In the genomic region with DNA sequence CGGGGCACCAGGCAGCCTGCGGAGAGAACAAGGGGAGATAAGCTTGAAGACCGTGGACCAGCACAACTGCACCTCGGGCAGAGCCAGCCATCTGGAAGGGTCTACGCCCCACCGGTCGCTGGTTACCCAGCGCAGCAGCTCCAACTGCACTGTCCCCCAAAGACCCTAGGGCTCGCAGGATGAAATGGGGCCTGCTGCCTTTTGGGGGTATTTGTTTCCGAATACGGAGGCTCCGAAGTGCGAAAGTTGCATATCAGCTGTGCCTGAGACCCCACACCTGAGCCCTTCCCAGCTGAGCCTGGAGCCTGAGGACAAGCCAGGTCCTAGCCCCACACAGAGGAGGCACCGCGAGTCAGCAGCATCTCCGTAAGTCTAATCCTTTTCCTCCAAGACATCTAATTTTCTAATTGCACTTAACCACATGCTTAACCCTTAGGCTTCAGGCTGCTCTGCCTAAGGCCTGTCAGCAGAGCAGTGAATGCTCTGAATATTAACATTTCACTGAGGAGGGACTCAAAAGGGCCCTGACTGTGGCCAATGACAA, we compare ENCODE assay signal across 8 cellular contexts. TPM values are rescaled to one million over a fixed set of nuclear protein-coding genes. Genes with fewer than 3 reads are reported as not detected.
DNase-seq lines count a peak whose midpoint lies in the region; ATAC-seq, FAIRE-seq and TF ChIP-seq lines count a peak whose summit lies in the region.
"Had no signal": no experiment of that assay in that cellular context is flagged by ENCODE, and none has a peak within 500 bp of the region (broad histone marks: within the 10 kb centered on the region; RNA-seq: fewer than 3 reads in every experiment).

No MANE protein-coding gene starts in this region.

- H3K9me3 ChIP-seq in K562 (replicated peaks; ENCODE audit: control insufficient read depth, insufficient read depth, low read depth, low read length), result no peaks in the 10 kb centered on the region

- 0 out of 2 replicates have a peak overlapping the region, but pooled peaks have one; percentile 95 for H3K4me2 ChIP-seq in K562 (ENCODE audit: insufficient read depth, low read length)

- no TSS peak for BruUV-seq in K562 (replicated peaks; lab: Mats Ljungman, UMichigan)

- no peak for ATAC-seq in K562
- no peak for ATAC-seq in stimulated activated effector memory CD8-positive, alpha-beta T cell treated with anti-CD3 and anti-CD28 coated beads, Interleukin-12 subunit alpha, Interleukin-12 subunit beta, amount 100 ng/mL, for 72 hours
- ATAC-seq in HG03175 (IDR thresholded peaks at IDR 0.05; ENCODE audit: unreplicated experiment), result no peak

- peaks cover 4% of the 10 kb centered on the region; the same call in 1 of the 2 replicates for H4K20me1 ChIP-seq in K562 (replicated peaks; ENCODE audit: control insufficient read depth, insufficient read depth, low read length)

- H3K9me1 ChIP-seq in K562 (ENCODE audit: control insufficient read depth, insufficient read depth, low read length), result no peaks in the 10 kb centered on the region

- peaks cover 20% of the 10 kb centered on the region for H3K36me3 Mint-ChIP-seq in stimulated activated effector memory CD8-positive, alpha-beta T cell treated with anti-CD3 and anti-CD28 coated beads, Interleukin-12 subunit alpha, Interleukin-12 subunit beta, amount 100 ng/mL, for 72 hours
- H3K36me3 Mint-ChIP-seq in activated CD4-positive, alpha-beta memory T cell treated with anti-CD3 and anti-CD28 coated beads for 36 hours, result no peaks in the 10 kb centered on the region

- no peak for FAIRE-seq in K562 (lab: Jason Lieb, UNC)
- FAIRE-seq: colon had no signal

- 91% methylated on average over 13 of the region's 16 CpGs for WGBS in K562 (ENCODE audit: insufficient coverage, low coverage, missing lambda C conversion rate)

- TF ChIP-seq POLR2A in K562 (conservative IDR thresholded peaks at IDR 0.05), result no peak

- peaks cover 47% of the 10 kb centered on the region for H3K79me2 ChIP-seq in K562 (ENCODE audit: control insufficient read depth, insufficient read depth, low read length)

- H3K4me1 Mint-ChIP-seq in stimulated activated effector memory CD8-positive, alpha-beta T cell treated with anti-CD3 and anti-CD28 coated beads, Interleukin-12 subunit alpha, Interleukin-12 subunit beta, amount 100 ng/mL, for 72 hours, result peaks cover 38% of the 10 kb centered on the region
- H3K4me1 Mint-ChIP-seq in activated CD4-positive, alpha-beta memory T cell treated with anti-CD3 and anti-CD28 coated beads for 36 hours (ENCODE audit: low read depth), result peaks cover 21% of the 10 kb centered on the region

- peaks cover 15% of the 10 kb centered on the region for H3K27me3 Mint-ChIP-seq in activated CD4-positive, alpha-beta memory T cell treated with anti-CD3 and anti-CD28 coated beads for 36 hours

- POLR2A ChIA-PET in K562 (lab: Yijun Ruan, JAX), result interaction anchor here (0.8 to 4.5 kb wide), 3 partner anchors 11 to 35 kb away, joined by 3 to 20 read pairs (median 3); no protein-coding TSS in a partner anchor
- POLR2A ChIA-PET in activated CD4-positive, alpha-beta memory T cell treated with anti-CD3 and anti-CD28 coated beads for 36 hours (lab: Charles Lee), result no interaction called here

- no peak overlapping the region for H2AFZ ChIP-seq in K562 (ENCODE audit: low read depth, low read length)

- H3K4me1 ChIP-seq in K562 (replicated peaks in 1 of 2; ENCODE audit: control insufficient read depth in 2 of 2, insufficient read depth in 2 of 2, low read length in 2 of 2), result peaks cover 41 to 69% of the 10 kb centered on the region in 2 experiments

- H3K4me3 Mint-ChIP-seq in stimulated activated effector memory CD8-positive, alpha-beta T cell treated with anti-CD3 and anti-CD28 coated beads, Interleukin-12 subunit alpha, Interleukin-12 subunit beta, amount 100 ng/mL, for 72 hours, result no peak overlapping the region
- no peak overlapping the region for H3K4me3 Mint-ChIP-seq in activated CD4-positive, alpha-beta memory T cell treated with anti-CD3 and anti-CD28 coated beads for 36 hours

- TF ChIP-seq CTCF in LNCaP clone FGC (IDR thresholded peaks at IDR 0.05; ENCODE audit: control insufficient read depth, extremely low read depth, insufficient read depth), result no peak
- no peak for TF ChIP-seq CTCF in K562 (IDR thresholded peaks at IDR 0.05 in 2 of 3, conservative IDR thresholded peaks at IDR 0.05 in 1 of 3; ENCODE audit: insufficient read depth in 2 of 3, low read depth in 1 of 3, low read length in 3 of 3)
- no peak for TF ChIP-seq CTCF in kidney epithelial cell (IDR thresholded peaks at IDR 0.05; ENCODE audit: insufficient read depth, low read length, poor library complexity, severe bottlenecking)

- no peak overlapping the region; the same call in 2 of the 3 replicates for H3K27ac ChIP-seq in K562 (ENCODE audit: extremely low read depth, low read depth, low read length)

- CTCF ChIA-PET in K562 (lab: Yijun Ruan, JAX; ENCODE audit: low intra/inter-chr PET ratio), result no interaction called here
- CTCF ChIA-PET in activated CD4-positive, alpha-beta memory T cell treated with anti-CD3 and anti-CD28 coated beads for 36 hours (lab: Charles Lee), result no interaction called here

- DNase-seq in LNCaP clone FGC (ENCODE audit: low read depth) (no peak), K562 (ENCODE audit: extremely low read depth in 1 of 4, low spot score in 3 of 4) (no peak), kidney epithelial cell (ENCODE audit: low read depth) (no peak), AML-193 (lab: John Stamatoyannopoulos, UW) (no peak)
- no peak for DNase-seq in stimulated activated effector memory CD8-positive, alpha-beta T cell treated with anti-CD3 and anti-CD28 coated beads, Interleukin-12 subunit alpha, Interleukin-12 subunit beta, amount 100 ng/mL, for 72 hours (ENCODE audit: low spot score in 2 of 2)
- DNase-seq in activated CD4-positive, alpha-beta memory T cell treated with anti-CD3 and anti-CD28 coated beads for 36 hours, result no peak

- H3K9ac ChIP-seq in K562 (ENCODE audit: insufficient read depth in 1 of 2, low read depth in 2 of 2, low read length in 2 of 2), result peak overlapping the region in 1 of 2 experiments; percentile 71; a peak in 2 of 4 replicates

- H3K36me3 ChIP-seq in K562 (ENCODE audit: control insufficient read depth, insufficient read depth, low read length) (peaks cover 58% of the 10 kb centered on the region), kidney epithelial cell (ENCODE audit: control insufficient read depth, insufficient read depth, low read length) (no peaks in the 10 kb centered on the region)

- TF ChIP-seq RAD21 in K562 (CRISPR knock-in tag; conservative IDR thresholded peaks at IDR 0.05 in 1 of 2, IDR thresholded peaks at IDR 0.05 in 1 of 2), result no peak

- peak overlapping the region; percentile 42; the same call in 1 of the 2 replicates for H3K4me3 ChIP-seq in LNCaP clone FGC (ENCODE audit: low read depth, low read length)
- no peak overlapping the region for H3K4me3 ChIP-seq in K562
- peak overlapping the region; percentile 35 for H3K4me3 ChIP-seq in kidney epithelial cell (ENCODE audit: low read depth, low read length)

- H3K27me3 ChIP-seq in K562 (ENCODE audit: control insufficient read depth in 2 of 2, insufficient read depth in 2 of 2, low read length in 2 of 2) (no peaks in the 10 kb centered on the region), kidney epithelial cell (ENCODE audit: control insufficient read depth, insufficient read depth, low read length) (no peaks in the 10 kb centered on the region)

- intact Hi-C loops in K562 (cut with micrococcal nuclease), result no loop called here
- intact Hi-C loops in activated CD4-positive, alpha-beta memory T cell treated with anti-CD3 and anti-CD28 coated beads for 36 hours (cut with micrococcal nuclease), result loop anchor here (10.0 kb wide), 1 partner anchor 206 kb away; the partner anchor contains the start of genes USB1 and ZNF319

- peak overlapping the region; percentile 75 for H3K27ac Mint-ChIP-seq in stimulated activated effector memory CD8-positive, alpha-beta T cell treated with anti-CD3 and anti-CD28 coated beads, Interleukin-12 subunit alpha, Interleukin-12 subunit beta, amount 100 ng/mL, for 72 hours
- H3K27ac Mint-ChIP-seq in activated CD4-positive, alpha-beta memory T cell treated with anti-CD3 and anti-CD28 coated beads for 36 hours, result no peak overlapping the region

- in situ Hi-C loops in K562 (cut with MboI), result no loop called here

- TF ChIP-seq EP300 in K562 (IDR thresholded peaks at IDR 0.05; ENCODE audit: low read length), result no peak

- H3K9me3 Mint-ChIP-seq in stimulated activated effector memory CD8-positive, alpha-beta T cell treated with anti-CD3 and anti-CD28 coated beads, Interleukin-12 subunit alpha, Interleukin-12 subunit beta, amount 100 ng/mL, for 72 hours, result no peaks in the 10 kb centered on the region
- H3K9me3 Mint-ChIP-seq in activated CD4-positive, alpha-beta memory T cell treated with anti-CD3 and anti-CD28 coated beads for 36 hours, result no peaks in the 10 kb centered on the region

RNA-seq across cellular contexts. Expression of gene KIFC3, which starts 4.0 kb away (rescaled TPM):
- 164 and 411 TPM in 2 replicates for total RNA-seq in K562 (2011; cell fraction: chromatin; rRNA removed; ENCODE audit: low replicate concordance)
- total RNA-seq in K562 (2011; cell fraction: nucleolus; rRNA removed), result 182 and 194 TPM in 2 replicates
- total RNA-seq in K562 (2011; cell fraction: nucleoplasm; rRNA removed), result 159 and 191 TPM in 2 replicates
- total RNA-seq in K562 (2014; rRNA removed), result 103 and 106 TPM in 2 replicates
- 19.0 and 22.9 TPM in 2 replicates for total RNA-seq in K562 (2014; rRNA removed; fragmentation: Illumina TruSeq; extraction: Trizol)
- 26.2 and 28.4 TPM in 2 replicates for total RNA-seq in K562 (2015; rRNA removed; fragmentation: Illumina TruSeq; extraction: Trizol)
- 94.5 and 105 TPM in 2 replicates for total RNA-seq in K562 (2021)
- polyA plus RNA-seq in K562 (2011; rRNA removed), result 53.3 and 63.5 TPM in 2 replicates
- polyA plus RNA-seq in K562 (2011; cell fraction: cytosol; rRNA removed), result 55.1 and 112 TPM in 2 replicates
- polyA plus RNA-seq in K562 (2011; cell fraction: nucleus; rRNA removed), result 117 and 212 TPM in 2 replicates
- 52.0 and 117 TPM in 2 replicates for polyA plus RNA-seq in K562 (2012)
- polyA plus RNA-seq in K562 (2014; fragmentation: Illumina TruSeq; extraction: Trizol), result 20.2 and 47.1 TPM in 2 replicates
- polyA plus RNA-seq in K562 (2014; fragmentation: Nextera tagmentation; extraction: Ambion mirVana), result under 1 TPM; 0.23 to 0.96 TPM
- polyA plus RNA-seq in K562 (2014; rRNA removed), result 78.1 and 80.3 TPM in 2 replicates
- polyA minus RNA-seq in K562 (2011; rRNA and poly(A)+ RNA removed), result 30.1 and 42.3 TPM in 2 replicates
- polyA minus RNA-seq in K562 (2011; cell fraction: cytosol; rRNA and poly(A)+ RNA removed), result 44.9 and 52.3 TPM in 2 replicates
- 83.2 and 86.6 TPM in 2 replicates for polyA minus RNA-seq in K562 (2011; cell fraction: nucleus; rRNA and poly(A)+ RNA removed)
- total RNA-seq in kidney epithelial cell, result 84.9 and 94.7 TPM in 2 replicates
- total RNA-seq in activated CD4-positive, alpha-beta memory T cell treated with anti-CD3 and anti-CD28 coated beads for 36 hours, result 1 to 10 TPM in 1 of 2 experiments, under 1 TPM in 1; 0.83 to 1.3 TPM

Comparison
In these comparisons a context has a peak if more than half of its experiments do, and no peak if none do; other contexts are left out.
1. RNA of gene KIFC3, which starts 4.0 kb away (total RNA-seq): 19.0 to 411 TPM in K562 and 84.9 to 94.7 TPM in kidney epithelial cell; 0.83 to 1.3 TPM in activated CD4-positive, alpha-beta memory T cell treated with anti-CD3 and anti-CD28 coated beads for 36 hours; every median in the first group is over 4 times any median in the second.